Comparison of ENCODE assay signal across 12 cellular contexts in genomic region chr3:123688241-123688747, GRCh38.
DNase-seq lines count a peak whose midpoint lies in the region; ATAC-seq, FAIRE-seq and TF ChIP-seq lines count a peak whose summit lies in the region.
"Had no signal": no experiment of that assay in that cellular context is flagged by ENCODE, and none has a peak within 500 bp of the region (broad histone marks: within the 10 kb centered on the region; RNA-seq: fewer than 3 reads in every experiment).

No MANE protein-coding gene starts in this region.

- ATAC-seq in HG02610 (IDR thresholded peaks at IDR 0.05; ENCODE audit: unreplicated experiment) (no peak), GM21423 (IDR thresholded peaks at IDR 0.05; ENCODE audit: unreplicated experiment) (no peak), HG02973 (IDR thresholded peaks at IDR 0.05; ENCODE audit: unreplicated experiment) (no peak)
- ATAC-seq: body of pancreas had no signal

- FAIRE-seq in RCC 7860 (lab: Jason Lieb, UNC): peak; percentile 94

- H3K9me3 ChIP-seq in prostate gland: no peaks in the 10 kb centered on the region
- H3K9me3 ChIP-seq: body of pancreas, left ventricle myocardium inferior had no signal

- no peaks in the 10 kb centered on the region for H3K27me3 ChIP-seq in prostate gland (replicated peaks; ENCODE audit: insufficient read depth)
- H3K27me3 ChIP-seq: body of pancreas had no signal

- DNase-seq in AG10803 (ENCODE audit: low read depth) (peak; percentile 97), RCC 7860 (ENCODE audit: low spot score) (peak; percentile 97), epithelial cell of proximal tubule (ENCODE audit: low read depth) (peak; percentile 72), prostate gland (ENCODE audit: low spot score) (no peak)
- DNase-seq in activated CD4-positive, CD25-positive, alpha-beta regulatory T cell (lab: John Stamatoyannopoulos, UW): no peak
- DNase-seq: activated B cell treated with CpG ODN at 0.5 μM for 24 hours, left ventricle myocardium inferior, NCI-H82 had no signal

- no peak for TF ChIP-seq POLR2A in prostate gland (IDR thresholded peaks at IDR 0.05)

- 77% methylated on average over 4 of the region's 4 CpGs for WGBS in prostate gland

- H3K4me3 ChIP-seq in AG10803 (ENCODE audit: low read length) (no peak overlapping the region), epithelial cell of proximal tubule (ENCODE audit: low read depth, low read length) (no peak overlapping the region), prostate gland (no peak overlapping the region)
- H3K4me3 ChIP-seq: body of pancreas, left ventricle myocardium inferior had no signal

- no peaks in the 10 kb centered on the region for H3K4me1 ChIP-seq in prostate gland (replicated peaks)

- TF ChIP-seq CTCF in AG10803 (conservative IDR thresholded peaks at IDR 0.05; ENCODE audit: low read length) (no peak), epithelial cell of proximal tubule (conservative IDR thresholded peaks at IDR 0.05; ENCODE audit: low read depth, low read length) (no peak), prostate gland (IDR thresholded peaks at IDR 0.05) (no peak)

- intact Hi-C loops in prostate gland (cut with DNase I): no loop called here

- no peaks in the 10 kb centered on the region for H3K36me3 ChIP-seq in prostate gland
- H3K36me3 ChIP-seq: left ventricle myocardium inferior had no signal

- H3K27ac ChIP-seq in prostate gland: peak overlapping the region; percentile 4 to 33
- H3K27ac ChIP-seq: body of pancreas, left ventricle myocardium inferior had no signal

Comparison
In these comparisons a context has a peak if more than half of its experiments do, and no peak if none do; other contexts are left out.
1. DNase-seq: peak in AG10803 (single experiment), RCC 7860 (single experiment) and epithelial cell of proximal tubule (single experiment); none in prostate gland (single experiment) and activated CD4-positive, CD25-positive, alpha-beta regulatory T cell (0 of 4).